1 cellular context compared by ENCODE assay signal in the genomic region with DNA sequence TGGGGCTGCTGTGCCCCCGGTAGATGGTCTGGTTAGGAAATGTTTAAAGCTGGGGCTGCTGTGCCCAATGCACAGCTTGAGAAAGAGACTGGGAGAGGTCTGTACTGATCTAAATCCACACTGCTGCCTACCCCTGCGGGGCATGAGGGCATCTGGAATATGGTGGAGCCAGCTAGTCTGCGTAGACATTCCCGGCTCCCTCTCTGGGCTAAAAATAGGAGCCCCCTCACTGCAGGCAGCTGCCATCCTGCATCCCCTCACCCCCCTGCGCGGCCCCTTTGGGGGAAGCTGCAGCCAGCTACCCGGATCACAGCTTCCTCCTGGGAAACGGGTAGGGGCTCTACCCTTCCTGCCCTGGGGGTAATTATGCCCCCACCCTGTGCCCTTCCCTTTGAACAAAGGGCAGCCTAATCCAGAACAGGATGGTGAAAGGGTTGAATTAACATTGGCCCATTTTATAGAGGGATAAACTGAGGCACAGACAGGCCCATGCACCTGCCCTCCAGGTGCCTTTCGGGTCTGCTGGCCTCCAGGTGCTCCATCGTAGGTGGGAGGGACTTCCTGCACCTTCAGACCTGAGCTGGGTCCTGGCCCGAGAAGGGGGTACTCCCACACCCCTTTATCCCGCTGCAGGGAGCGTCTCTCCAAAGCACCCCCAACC.
TF ChIP-seq lines count a peak whose summit lies in the region.

No MANE protein-coding gene starts in this region.

TF ChIP-seq in H1, 55 proteins besides CTCF, POLR2A, EP300 and RAD21:
- TF ChIP-seq CBX8 (IDR thresholded peaks at IDR 0.05; ENCODE audit: borderline replicate concordance, low read depth, low read length) = no peak
- no peak for TF ChIP-seq JUND (IDR thresholded peaks at IDR 0.05; ENCODE audit: low read length)
- TF ChIP-seq ASH2L (IDR thresholded peaks at IDR 0.05; ENCODE audit: low read length) = no peak
- TF ChIP-seq CEBPB (IDR thresholded peaks at IDR 0.05; ENCODE audit: low read depth, low read length) = no peak
- TF ChIP-seq KDM4A (IDR thresholded peaks at IDR 0.05; ENCODE audit: low read depth, low read length, severe bottlenecking) = no peak
- no peak for TF ChIP-seq TEAD4 (IDR thresholded peaks at IDR 0.05; ENCODE audit: low read depth, low read length)
- TF ChIP-seq SAP30 (IDR thresholded peaks at IDR 0.05; ENCODE audit: insufficient read depth, insufficient replicate concordance, low read length) = no peak
- no peak for TF ChIP-seq RXRA (IDR thresholded peaks at IDR 0.05; ENCODE audit: insufficient read depth, low read depth, low read length)
- TF ChIP-seq JUN (IDR thresholded peaks at IDR 0.05; ENCODE audit: low read depth, low read length) = no peak
- TF ChIP-seq FOSL1 (IDR thresholded peaks at IDR 0.05; ENCODE audit: insufficient read depth, low read depth, low read length) = no peak
- no peak for TF ChIP-seq EZH2 (IDR thresholded peaks at IDR 0.05; ENCODE audit: low read depth, low read length, severe bottlenecking)
